ENCODE assay signal across 20 cellular contexts in the genomic region with DNA sequence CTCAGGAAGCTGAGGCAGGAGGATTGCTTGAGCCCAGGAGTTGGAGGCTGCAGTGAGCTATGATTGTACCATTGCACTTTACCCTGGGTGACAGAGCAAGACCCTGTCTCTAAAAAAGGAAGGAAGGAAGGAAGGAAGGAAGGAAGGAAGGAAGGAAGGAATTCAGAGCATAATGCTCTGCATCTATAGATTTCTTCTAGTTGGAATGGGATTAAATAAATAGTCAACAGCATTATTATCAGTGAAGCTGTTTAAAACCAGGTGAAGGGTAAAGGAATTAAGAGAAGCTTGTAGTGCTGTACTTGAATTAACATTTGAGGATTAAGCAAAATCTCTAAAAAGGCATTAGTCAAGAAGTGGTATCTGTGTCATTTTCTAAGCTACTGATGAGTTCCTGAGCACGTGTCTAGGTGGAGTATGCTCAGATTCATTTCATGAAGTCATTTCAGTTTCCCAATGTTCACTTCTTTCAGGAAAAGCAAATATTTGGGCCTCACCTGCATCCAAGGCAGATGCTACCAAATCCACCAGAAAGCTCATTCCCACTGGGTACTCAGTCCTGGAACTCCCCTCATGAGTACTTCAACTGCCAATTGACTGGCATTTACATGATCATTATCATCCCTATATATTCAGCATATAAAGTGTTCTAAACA. TPM values are rescaled to one million over a fixed set of nuclear protein-coding genes. Genes with fewer than 3 reads are reported as not detected.
"Had no signal": no experiment of that assay in that cellular context is flagged by ENCODE, and none has a peak within 500 bp of the region (broad histone marks: within the 10 kb centered on the region; RNA-seq: fewer than 3 reads in every experiment).

No MANE protein-coding gene starts in this region.

- H3K36me3 Mint-ChIP-seq: activated naive CD8-positive, alpha-beta T cell treated with anti-CD3 and anti-CD28 coated beads for 36 hours had no signal

- H3K9me3 Mint-ChIP-seq: activated CD4-positive, alpha-beta memory T cell treated with anti-CD3 and anti-CD28 coated beads, Interleukin-2, amount 10 ng/mL, durations not matched to agents 7 days and 5 days; activated naive CD8-positive, alpha-beta T cell treated with anti-CD3 and anti-CD28 coated beads for 36 hours; activated T-cell treated with anti-CD3 and anti-CD28 coated beads, Interleukin-2, amount 50 U/mL, for 72 hours had no signal

- FAIRE-seq: astrocyte, colon, frontal cortex had no signal

- DNase-seq: activated CD4-positive, alpha-beta memory T cell treated with anti-CD3 and anti-CD28 coated beads, Interleukin-2, amount 10 ng/mL, durations not matched to agents 7 days and 5 days; activated CD4-positive, alpha-beta T cell treated with anti-CD3 and anti-CD28 coated beads for 36 hours; activated CD8-positive, alpha-beta memory T cell treated with anti-CD3 and anti-CD28 coated beads, Interleukin-2, amount 50 U/mL, for 4 hours; activated gamma-delta T cell treated with Interleukin-2 at 50 U/mL for 16 hours; activated naive CD8-positive, alpha-beta T cell treated with anti-CD3 and anti-CD28 coated beads for 36 hours; activated T-cell treated with anti-CD3 and anti-CD28 coated beads, Interleukin-2, amount 50 U/mL, for 72 hours; heart left ventricle; left ventricle myocardium inferior; mesendoderm; sigmoid colon; stimulated activated naive CD4-positive, alpha-beta T cell treated with Interleukin-2 at 50 U/mL for 16 hours; T1000 had no signal

- H3K27ac Mint-ChIP-seq: activated CD4-positive, alpha-beta memory T cell treated with anti-CD3 and anti-CD28 coated beads, Interleukin-2, amount 10 ng/mL, durations not matched to agents 7 days and 5 days; activated CD4-positive, alpha-beta T cell treated with anti-CD3 and anti-CD28 coated beads for 36 hours; activated naive CD8-positive, alpha-beta T cell treated with anti-CD3 and anti-CD28 coated beads for 36 hours; activated T-cell treated with anti-CD3 and anti-CD28 coated beads, Interleukin-2, amount 50 U/mL, for 72 hours had no signal

- H3K27ac ChIP-seq: cardiac muscle cell, heart left ventricle, left ventricle myocardium inferior, sigmoid colon had no signal

- ATAC-seq: activated CD4-positive, alpha-beta T cell treated with anti-CD3 and anti-CD28 coated beads for 36 hours; activated T-cell treated with anti-CD3 and anti-CD28 coated beads, Interleukin-2, amount 50 U/mL, for 72 hours; heart left ventricle had no signal

- H3K4me3 Mint-ChIP-seq: activated CD4-positive, alpha-beta memory T cell treated with anti-CD3 and anti-CD28 coated beads, Interleukin-2, amount 10 ng/mL, durations not matched to agents 7 days and 5 days; activated CD4-positive, alpha-beta T cell treated with anti-CD3 and anti-CD28 coated beads for 36 hours; activated naive CD8-positive, alpha-beta T cell treated with anti-CD3 and anti-CD28 coated beads for 36 hours; activated T-cell treated with anti-CD3 and anti-CD28 coated beads, Interleukin-2, amount 50 U/mL, for 72 hours had no signal

- H3K4me1 Mint-ChIP-seq: activated naive CD8-positive, alpha-beta T cell treated with anti-CD3 and anti-CD28 coated beads for 36 hours had no signal

- H3K4me1 ChIP-seq: sigmoid colon had no signal

- H3K36me3 ChIP-seq: cardiac muscle cell, heart left ventricle, left ventricle myocardium inferior, sigmoid colon had no signal

- H3K4me3 ChIP-seq: cardiac muscle cell, heart left ventricle, left ventricle myocardium inferior, sigmoid colon had no signal

- H3K9me3 ChIP-seq: heart left ventricle, left ventricle myocardium inferior, sigmoid colon had no signal

RNA-seq across cellular contexts. Expression of a gene that starts 8.4 kb away (rescaled TPM):
- total RNA-seq: activated CD4-positive, alpha-beta memory T cell treated with anti-CD3 and anti-CD28 coated beads, Interleukin-2, amount 10 ng/mL, durations not matched to agents 7 days and 5 days; activated CD4-positive, alpha-beta T cell treated with anti-CD3 and anti-CD28 coated beads for 36 hours; activated naive CD8-positive, alpha-beta T cell treated with anti-CD3 and anti-CD28 coated beads for 36 hours; cardiac muscle cell; frontal cortex; osteocyte; pulmonary artery endothelial cell; sigmoid colon; temporal lobe had no signal
- polyA plus RNA-seq: cardiac muscle cell, neural cell had no signal
